ENCODE assay signal across 8 cellular contexts in genomic region chr2:218876562-218877219, GRCh38. TPM values are rescaled to one million over a fixed set of nuclear protein-coding genes. Genes with fewer than 3 reads are reported as not detected.
DNase-seq lines count a peak whose midpoint lies in the region; ATAC-seq and TF ChIP-seq lines count a peak whose summit lies in the region.

No MANE protein-coding gene starts in this region.

- no peak for TF ChIP-seq EP300 in transverse colon (IDR thresholded peaks at IDR 0.05; ENCODE audit: low read depth)

- intact Hi-C loops in OCI-LY7 (cut with micrococcal nuclease; ENCODE audit: unreplicated experiment) (loop anchor here (1.0 to 2.0 kb wide), 4 partner anchors 22 to 104 kb away; partner anchors contain the start of gene CDK5R2), esophagus squamous epithelium (cut with DNase I) (loop anchor here (2.0 kb wide), 1 partner anchor 20 kb away; no protein-coding TSS in a partner anchor), transverse colon (cut with DNase I; ENCODE audit: low total_unique reads) (no loop called here)

- no peaks in the 10 kb centered on the region for H3K9me3 ChIP-seq in OCI-LY7 (ENCODE audit: low read length)
- no peaks in the 10 kb centered on the region for H3K9me3 ChIP-seq in esophagus squamous epithelium
- no peaks in the 10 kb centered on the region for H3K9me3 ChIP-seq in transverse colon

- no TSS peak for BruUV-seq in OCI-LY7 (replicated peaks; lab: Mats Ljungman, UMichigan)

- H3K27ac ChIP-seq in OCI-LY7 (ENCODE audit: low read depth, low read length, poor library complexity, severe bottlenecking) (peak overlapping the region; percentile 21), esophagus squamous epithelium (no peak overlapping the region), transverse colon (no peak overlapping the region)

- POLR2A ChIA-PET in OCI-LY7 (lab: Charles Lee): interaction anchor here (3.5 to 6.2 kb wide), 2 partner anchors 10 to 21 kb away, joined by 13 to 86 read pairs; no protein-coding TSS in a partner anchor

- peak; percentile 99 for TF ChIP-seq CTCF in OCI-LY7 (conservative IDR thresholded peaks at IDR 0.05; ENCODE audit: low read length)
- TF ChIP-seq CTCF in esophagus squamous epithelium (IDR thresholded peaks at IDR 0.05): peak; percentile 87 to 98 (median 94)
- peak; percentile 94 to 97 (median 95) for TF ChIP-seq CTCF in nephron (IDR thresholded peaks at IDR 0.05; ENCODE audit: unreplicated experiment in 3 of 3)
- TF ChIP-seq CTCF in transverse colon (IDR thresholded peaks at IDR 0.05): peak; percentile 93 to 96 (median 95)

- DNase-seq in CMK (ENCODE audit: low read depth) (peak; percentile 44), HUDEP-2 (lab: John Stamatoyannopoulos, UW; ENCODE audit: unreplicated experiment in 76 of 76) (peak in 61 of 76 experiments; percentile 1 to 78 (median 50)), OCI-LY7 (ENCODE audit: low spot score) (peak; percentile 73), activated T-cell treated with anti-CD3 and anti-CD28 coated beads for 48 hours (ENCODE audit: low read depth) (peak; percentile 63), esophagus squamous epithelium (lab: John Stamatoyannopoulos, UW) (no peak), transverse colon (peak; percentile 73)

- H4K20me1 ChIP-seq in OCI-LY7 (ENCODE audit: insufficient read depth, low read length): no peaks in the 10 kb centered on the region

- TF ChIP-seq POLR2A in esophagus squamous epithelium (IDR thresholded peaks at IDR 0.05) (no peak), transverse colon (IDR thresholded peaks at IDR 0.05) (no peak)

- H3K9me3 Mint-ChIP-seq in nephron: no peaks in the 10 kb centered on the region

- peak overlapping the region; percentile 88 for H3K4me2 ChIP-seq in OCI-LY7 (ENCODE audit: low read length)

- no peaks in the 10 kb centered on the region for H3K9me2 ChIP-seq in OCI-LY7 (ENCODE audit: insufficient read depth, low read length)

- H3K27ac Mint-ChIP-seq in nephron: no peak overlapping the region

- H3K36me3 Mint-ChIP-seq in nephron (ENCODE audit: low read depth): no peaks in the 10 kb centered on the region

- CTCF ChIA-PET in OCI-LY7 (lab: Charles Lee; ENCODE audit: unreplicated experiment): interaction anchor here (1.0 to 5.5 kb wide), 7 partner anchors 10 to 103 kb away, joined by 3 to 107 read pairs (median 5); no protein-coding TSS in a partner anchor

- H3K27me3 Mint-ChIP-seq in nephron (ENCODE audit: low read depth): peaks cover 91% of the 10 kb centered on the region

- peak overlapping the region; percentile 66; the same call in 1 of the 2 replicates for H2AFZ ChIP-seq in OCI-LY7 (ENCODE audit: low read length)

- H3K4me3 ChIP-seq in OCI-LY7 (ENCODE audit: low read depth, low read length, poor library complexity, severe bottlenecking) (no peak overlapping the region), esophagus squamous epithelium (no peak overlapping the region), transverse colon (no peak overlapping the region)

- peaks cover 46% of the 10 kb centered on the region for H3K4me1 Mint-ChIP-seq in nephron

- H3K4me1 ChIP-seq in OCI-LY7 (ENCODE audit: insufficient read depth, low read length, poor library complexity, severe bottlenecking) (peaks cover 52% of the 10 kb centered on the region), esophagus squamous epithelium (peaks cover 14 to 47% (median 17%) of the 10 kb centered on the region in 3 donors), transverse colon (peaks cover 5 to 26% (median 19%) of the 10 kb centered on the region in 4 donors)

- in situ Hi-C loops in transverse colon (cut with MboI; ENCODE audit: low pct_ligation_motif_present in 1 of 4, low pct_unique_long_range_greater_than_20kb in 1 of 4, low sequenced_read_pairs in 3 of 4): no loop called here

- 0% methylated on average over 2 to 3 of the region's 3 CpGs for WGBS in esophagus squamous epithelium, 2 donors
- 3% methylated on average over 3 of the region's 3 CpGs; no CpG with 5 or more reads in 1 of the 2 donors for WGBS in transverse colon (ENCODE audit: low coverage in 1 of 2), 2 donors

- H3K4me3 Mint-ChIP-seq in nephron: peak overlapping the region; percentile 2 to 22 (median 5)

- H3K27me3 ChIP-seq in esophagus squamous epithelium (peaks cover 0 to 98% (median 7%) of the 10 kb centered on the region in 4 donors), transverse colon (peaks cover 99% of the 10 kb centered on the region)

- H3K36me3 ChIP-seq in OCI-LY7 (ENCODE audit: insufficient read depth, low read length) (no peaks in the 10 kb centered on the region), esophagus squamous epithelium (no peaks in the 10 kb centered on the region), transverse colon (no peaks in the 10 kb centered on the region)

- no peaks in the 10 kb centered on the region for H3K79me2 ChIP-seq in OCI-LY7 (ENCODE audit: insufficient read depth, low read depth, low read length)

- ATAC-seq in GM19395 (IDR thresholded peaks at IDR 0.05; ENCODE audit: unreplicated experiment): no peak

RNA-seq across cellular contexts. Expression of gene WNT10A, which starts 4.0 kb away (rescaled TPM):
- total RNA-seq in OCI-LY7 (2014; rRNA removed; shearing (Covaris generic)): 3.6 and 5.5 TPM in 2 replicates
- 6.4 and 11.4 TPM in 2 replicates for total RNA-seq in OCI-LY7 (2022)
- 10 to 100 TPM in 2 of 4 donors, 1 to 10 TPM in 2; 8.0 to 19.1 (median 11.9) TPM for total RNA-seq in esophagus squamous epithelium
- 1 to 10 TPM in 1 of 4 donors, under 1 TPM in 1, not detected in 2; 0.27 to 1.6 TPM for total RNA-seq in transverse colon

RNA-seq across cellular contexts. Expression of gene WNT6, which starts 17.1 kb away (rescaled TPM):
- total RNA-seq in OCI-LY7 (2014; rRNA removed; shearing (Covaris generic)): not detected in 2 replicates
- total RNA-seq in OCI-LY7 (2022) (0.74 and 1.8 TPM in 2 replicates), esophagus squamous epithelium (under 1 TPM in 2 of 4 donors, not detected in 2; 0.73 to 0.76 TPM), transverse colon (100 to 1,000 TPM in 1 of 4 donors, 1 to 10 TPM in 1, under 1 TPM in 1, not detected in 1; 0.82 to 164 (median 1.7) TPM)

RNA-seq across cellular contexts. Expression of gene PRKAG3, which starts 45.1 kb away (rescaled TPM):
- total RNA-seq in OCI-LY7 (2014; rRNA removed; shearing (Covaris generic)): not detected in 2 replicates
- not detected in 2 replicates for total RNA-seq in OCI-LY7 (2022)
- total RNA-seq in esophagus squamous epithelium: not detected
- not detected for total RNA-seq in transverse colon
